In the genomic region with DNA sequence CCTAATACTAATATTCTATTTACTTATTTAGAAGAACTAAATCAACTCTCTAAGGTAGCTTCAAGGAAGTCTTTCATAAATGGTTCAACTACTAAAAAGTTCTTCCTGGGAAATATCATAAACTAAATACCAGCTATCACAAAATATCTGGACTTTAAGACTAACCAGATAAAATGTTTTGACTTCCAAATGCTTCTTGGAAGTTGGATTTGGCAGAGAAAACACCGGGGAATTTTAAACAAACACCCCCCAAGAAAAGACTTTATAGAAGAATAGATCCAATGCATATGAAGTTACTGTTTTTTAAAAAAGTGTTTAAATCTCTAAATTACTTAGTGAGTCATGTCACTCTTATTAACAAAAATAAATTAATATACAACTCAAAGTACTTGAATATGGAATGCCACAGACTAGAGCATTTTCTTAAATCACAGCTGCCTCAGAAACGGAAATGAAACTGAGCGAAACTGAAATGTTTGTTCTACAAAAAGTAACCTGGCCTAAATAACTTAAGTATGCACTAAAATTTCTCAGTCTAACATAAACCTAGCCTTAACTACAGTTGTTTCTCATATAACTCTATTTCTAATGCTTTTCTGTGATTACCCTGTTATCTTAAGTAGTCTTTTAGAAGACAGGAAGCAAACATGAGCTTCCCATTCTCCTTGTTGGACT, we compare ENCODE assay signal across 9 cellular contexts. TPM values are rescaled to one million over a fixed set of nuclear protein-coding genes. Genes with fewer than 3 reads are reported as not detected.
DNase-seq lines count a peak whose midpoint lies in the region; ATAC-seq and TF ChIP-seq lines count a peak whose summit lies in the region.
"Had no signal": no experiment of that assay in that cellular context is flagged by ENCODE, and none has a peak within 500 bp of the region (broad histone marks: within the 10 kb centered on the region; RNA-seq: fewer than 3 reads in every experiment).

No MANE protein-coding gene starts in this region.

- no peak for TF ChIP-seq CTCF in SU-DHL-6 (IDR thresholded peaks at IDR 0.05; ENCODE audit: insufficient read depth, low read length, poor library complexity, severe bottlenecking)

- H3K4me2 ChIP-seq in SU-DHL-6 (ENCODE audit: low read depth, low read length, poor library complexity, severe bottlenecking): peak overlapping the region; percentile 92
- no peak overlapping the region for H3K4me2 ChIP-seq in trophoblast cell (ENCODE audit: low read length)

- no peaks in the 10 kb centered on the region for H3K9me2 ChIP-seq in SU-DHL-6 (replicated peaks; ENCODE audit: insufficient read depth, low read length)

- H2BK12ac ChIP-seq in trophoblast cell (ENCODE audit: low read length): no peak overlapping the region

- no CpG with 5 or more reads among the region's 3 CpGs for WGBS in trophoblast cell (ENCODE audit: extremely low coverage, insufficient coverage, insufficient read length)

- no peaks in the 10 kb centered on the region for H3K79me1 ChIP-seq in trophoblast cell (ENCODE audit: low read length)

- no peak overlapping the region for H2AK5ac ChIP-seq in trophoblast cell (ENCODE audit: low read length)

- H3F3A ChIP-seq in SU-DHL-6 (ENCODE audit: insufficient read depth): peaks cover 30% of the 10 kb centered on the region

- H3K14ac ChIP-seq in trophoblast cell (ENCODE audit: low read length): no peak overlapping the region

- H3K27me3 ChIP-seq in SU-DHL-6 (ENCODE audit: low read length) (no peaks in the 10 kb centered on the region), rectal smooth muscle tissue (ENCODE audit: control insufficient read depth, insufficient read depth, low read length) (no peaks in the 10 kb centered on the region), H7 (ENCODE audit: control insufficient read depth, insufficient read depth, low read length) (peaks cover 2% of the 10 kb centered on the region; the same call in 1 of the 2 replicates), trophoblast cell (ENCODE audit: insufficient read depth, low read length) (no peaks in the 10 kb centered on the region)

- DNase-seq in H7: no peak
- no peak for DNase-seq in NCI-H2081 (lab: John Stamatoyannopoulos, UW)
- no peak for DNase-seq in trophoblast cell
- DNase-seq in inferior parietal cortex (ENCODE audit: extremely low spot score): no peak
- DNase-seq: activated T-cell treated with anti-CD3 and anti-CD28 coated beads, Interleukin-2, amount 50 U/mL, for 1 hour had no signal

- H2BK120ac ChIP-seq in trophoblast cell (ENCODE audit: insufficient read depth, low read length, poor library complexity): no peak overlapping the region

- H3K27ac ChIP-seq in SU-DHL-6 (ENCODE audit: low read depth, low read length): peak overlapping the region; percentile 97
- H3K27ac ChIP-seq in rectal smooth muscle tissue (ENCODE audit: low read depth, low read length): peak overlapping the region; percentile 30
- H3K27ac ChIP-seq in trophoblast cell (ENCODE audit: low read depth, low read length): no peak overlapping the region

- H3K4me3 ChIP-seq in SU-DHL-6 (ENCODE audit: insufficient read depth, low read length, poor library complexity, severe bottlenecking): peak overlapping the region; percentile 31
- H3K4me3 ChIP-seq in rectal smooth muscle tissue (ENCODE audit: low read length): no peak overlapping the region
- no peak overlapping the region for H3K4me3 ChIP-seq in H7 (ENCODE audit: insufficient read depth, low read depth, low read length)
- no peak overlapping the region for H3K4me3 ChIP-seq in trophoblast cell (ENCODE audit: low read depth, low read length)

- no peaks in the 10 kb centered on the region for H4K20me1 ChIP-seq in SU-DHL-6 (ENCODE audit: low read depth, low read length)

- H3K9ac ChIP-seq in SU-DHL-6 (ENCODE audit: low read length): peak overlapping the region; percentile 34
- no peak overlapping the region for H3K9ac ChIP-seq in rectal smooth muscle tissue (ENCODE audit: low read length)
- H3K9ac ChIP-seq in trophoblast cell (ENCODE audit: low read length): no peak overlapping the region

- peak; percentile 66 for ATAC-seq in GM18907 (IDR thresholded peaks at IDR 0.05; ENCODE audit: unreplicated experiment)
- ATAC-seq in HG02852 (IDR thresholded peaks at IDR 0.05; ENCODE audit: unreplicated experiment): peak; percentile 40

- H3K79me2 ChIP-seq in SU-DHL-6 (ENCODE audit: insufficient read depth, low read length) (no peaks in the 10 kb centered on the region), trophoblast cell (ENCODE audit: control insufficient read depth, insufficient read depth, low read length, poor library complexity) (no peaks in the 10 kb centered on the region)

- no peak overlapping the region for H4K91ac ChIP-seq in trophoblast cell (ENCODE audit: low read depth, low read length)

- H2AFZ ChIP-seq in SU-DHL-6 (ENCODE audit: low read depth, low read length, severe bottlenecking) (no peak overlapping the region), trophoblast cell (ENCODE audit: insufficient read depth, low read length, poor library complexity) (no peak overlapping the region)

- H3K4me1 ChIP-seq in rectal smooth muscle tissue (ENCODE audit: control insufficient read depth, insufficient read depth, low read length) (peaks cover 50% of the 10 kb centered on the region), trophoblast cell (ENCODE audit: control insufficient read depth in 1 of 2, insufficient read depth in 2 of 2, low read length in 2 of 2) (no peaks in the 10 kb centered on the region)

- no peaks in the 10 kb centered on the region for H3K9me3 ChIP-seq in SU-DHL-6 (ENCODE audit: insufficient read depth, low read length)
- no peaks in the 10 kb centered on the region for H3K9me3 ChIP-seq in trophoblast cell (ENCODE audit: insufficient read depth, low read depth, low read length)

- no peak overlapping the region for H3K18ac ChIP-seq in trophoblast cell (ENCODE audit: low read length)

- no peak overlapping the region for H4K8ac ChIP-seq in trophoblast cell (ENCODE audit: low read depth, low read length)

- H3K23ac ChIP-seq in trophoblast cell (ENCODE audit: low read length): no peak overlapping the region

- no peak overlapping the region for H4K12ac ChIP-seq in trophoblast cell (ENCODE audit: low read depth, low read length)

- no peak overlapping the region for H2BK5ac ChIP-seq in trophoblast cell (ENCODE audit: low read depth, low read length, poor library complexity)

- H3K4ac ChIP-seq in trophoblast cell (ENCODE audit: low read depth, low read length): no peak overlapping the region

- no peaks in the 10 kb centered on the region for H3K36me3 ChIP-seq in SU-DHL-6 (ENCODE audit: low read length)
- H3K36me3 ChIP-seq in rectal smooth muscle tissue (ENCODE audit: control insufficient read depth, insufficient read depth, low read length): no peaks in the 10 kb centered on the region
- no peaks in the 10 kb centered on the region for H3K36me3 ChIP-seq in H7 (replicated peaks; ENCODE audit: control insufficient read depth, insufficient read depth, low read length)
- no peaks in the 10 kb centered on the region for H3K36me3 ChIP-seq in trophoblast cell (ENCODE audit: control insufficient read depth in 1 of 2, insufficient read depth in 2 of 2, low read length in 2 of 2)

RNA-seq across cellular contexts. Expression of gene ABCA1, which starts 6.8 kb away (rescaled TPM):
- 2.9 and 3.6 TPM in 2 replicates for total RNA-seq in H7 (2014; rRNA removed; shearing (Covaris generic))
- 4.9 and 5.1 TPM in 2 replicates for polyA plus RNA-seq in trophoblast cell (2013)
